ENCODE assay signal across 8 cellular contexts in genomic region chr12:53251477-53252348, GRCh38. TPM values are rescaled to one million over a fixed set of nuclear protein-coding genes. Genes with fewer than 3 reads are reported as not detected.
DNase-seq lines count a peak whose midpoint lies in the region; ATAC-seq, FAIRE-seq and TF ChIP-seq lines count a peak whose summit lies in the region.

No MANE protein-coding gene starts in this region.

- DNase-seq in DND-41 (peak; percentile 78), RPMI8226 (peak; percentile 87), frontal cortex (ENCODE audit: low spot score in 2 of 2) (peak; percentile 92 to 94), neuronal stem cell (ENCODE audit: low spot score) (peak; percentile 75)
- DNase-seq in activated gamma-delta T cell treated with anti-CD3 and anti-CD28 coated beads, Interleukin-2, amount 50 U/mL, for 16 hours (ENCODE audit: low read depth), result peak; percentile 42

- FAIRE-seq in frontal cortex (lab: Jason Lieb, UNC), result no peak

- no peak overlapping the region for H3K4ac ChIP-seq in neuronal stem cell (ENCODE audit: low read length)

- no peak overlapping the region for H4K91ac ChIP-seq in neuronal stem cell (ENCODE audit: low read depth, low read length, poor library complexity)

- peak overlapping the region; percentile 93 for H4K8ac ChIP-seq in neuronal stem cell (ENCODE audit: low read depth, low read length)

- H3K4me3 ChIP-seq in DND-41 (ENCODE audit: low read depth in 1 of 2, low read length in 2 of 2), result peak overlapping the region; percentile 79 to 96
- peak overlapping the region; percentile 17 for H3K4me3 ChIP-seq in KMS-11 (IDR thresholded peaks at IDR 0.05; ENCODE audit: insufficient read depth, low read depth, low read length)
- peak overlapping the region; percentile 77 to 93 for H3K4me3 ChIP-seq in neuronal stem cell (ENCODE audit: low read length in 2 of 2)
- peak overlapping the region; percentile 90 for H3K4me3 ChIP-seq in thymus (ENCODE audit: low read length)

- peaks cover 22% of the 10 kb centered on the region for H3K79me2 ChIP-seq in DND-41 (ENCODE audit: insufficient read depth, low read length)
- peaks cover 20% of the 10 kb centered on the region for H3K79me2 ChIP-seq in KMS-11 (ENCODE audit: insufficient read depth, low read depth)

- TF ChIP-seq CTCF in DND-41 (IDR thresholded peaks at IDR 0.05; ENCODE audit: borderline replicate concordance, extremely low read depth, low read length, poor library complexity, severe bottlenecking) (peak; percentile 62), KMS-11 (conservative IDR thresholded peaks at IDR 0.05; ENCODE audit: low read depth, low read length) (peak; percentile 33; the same call in 1 of the 2 replicates)

- H3K9ac ChIP-seq in DND-41 (ENCODE audit: low read depth, low read length) (peak overlapping the region; percentile 86), KMS-11 (peak overlapping the region; percentile 70), neuronal stem cell (ENCODE audit: low read depth, low read length, poor library complexity) (peak overlapping the region; percentile 98)

- H2AK5ac ChIP-seq in neuronal stem cell (ENCODE audit: low read depth, low read length), result peak overlapping the region; percentile 63

- no peak overlapping the region for H2BK120ac ChIP-seq in neuronal stem cell (ENCODE audit: low read depth, low read length)

- H3K79me1 ChIP-seq in neuronal stem cell (ENCODE audit: low read depth, low read length), result peaks cover 7% of the 10 kb centered on the region

- H3K14ac ChIP-seq in neuronal stem cell (ENCODE audit: low read length), result peak overlapping the region; percentile 99

- peak overlapping the region; percentile 97 for H3K23ac ChIP-seq in neuronal stem cell (ENCODE audit: low read depth, low read length, poor library complexity)

- ATAC-seq in DND-41 (ENCODE audit: insufficient read depth, low read depth), result peak; percentile 89
- peak; percentile 70 for ATAC-seq in GM21529 (IDR thresholded peaks at IDR 0.05; ENCODE audit: unreplicated experiment)

- H3K27me3 ChIP-seq in DND-41 (ENCODE audit: insufficient read depth, low read length, poor library complexity) (no peaks in the 10 kb centered on the region), KMS-11 (ENCODE audit: insufficient read depth, low read depth) (no peaks in the 10 kb centered on the region), neuronal stem cell (ENCODE audit: control insufficient read depth in 3 of 3, insufficient read depth in 3 of 3, low read depth in 1 of 3, low read length in 3 of 3) (peaks cover 0 to 2% (median 0%) of the 10 kb centered on the region in 3 experiments), thymus (ENCODE audit: control insufficient read depth, insufficient read depth) (no peaks in the 10 kb centered on the region)

- peak overlapping the region; percentile 90 for H3K4me2 ChIP-seq in DND-41 (ENCODE audit: insufficient read depth, low read length)
- peak overlapping the region; percentile 76 for H3K4me2 ChIP-seq in KMS-11
- peak overlapping the region; percentile 91 for H3K4me2 ChIP-seq in neuronal stem cell (ENCODE audit: insufficient read depth, low read length, poor library complexity, severe bottlenecking)

- 0 out of 2 replicates have a peak, but pooled peaks cover 3% of the 10 kb centered on the region for H4K20me1 ChIP-seq in DND-41 (ENCODE audit: insufficient read depth, low read length)
- no peaks in the 10 kb centered on the region for H4K20me1 ChIP-seq in KMS-11 (ENCODE audit: insufficient read depth)

- H3K4me1 ChIP-seq in DND-41 (ENCODE audit: insufficient read depth, low read length), result peaks cover 29% of the 10 kb centered on the region
- H3K4me1 ChIP-seq in KMS-11 (ENCODE audit: low read depth, poor library complexity, severe bottlenecking), result peaks cover 33% of the 10 kb centered on the region
- H3K4me1 ChIP-seq in neuronal stem cell (ENCODE audit: control insufficient read depth in 2 of 2, insufficient read depth in 1 of 2, low read depth in 1 of 2, low read length in 2 of 2), result peaks cover 12% of the 10 kb centered on the region in 2 donors
- peaks cover 16% of the 10 kb centered on the region for H3K4me1 ChIP-seq in thymus (ENCODE audit: control insufficient read depth, insufficient read depth, low read length)

- H3K9me3 ChIP-seq in DND-41 (ENCODE audit: insufficient read depth, low read length, severe bottlenecking) (no peaks in the 10 kb centered on the region), neuronal stem cell (replicated peaks in 1 of 2; ENCODE audit: control insufficient read depth in 2 of 2, insufficient read depth in 1 of 2, low read depth in 1 of 2, low read length in 2 of 2) (no peaks in the 10 kb centered on the region), thymus (ENCODE audit: control insufficient read depth) (no peaks in the 10 kb centered on the region)

- H2BK12ac ChIP-seq in neuronal stem cell (ENCODE audit: low read length), result no peak overlapping the region

- H3K27ac ChIP-seq in DND-41 (ENCODE audit: low read length) (peak overlapping the region; percentile 81), KMS-11 (peak overlapping the region; percentile 32; the same call in 1 of the 2 replicates), neuronal stem cell (replicated peaks; ENCODE audit: low read length) (peak overlapping the region; percentile 43), thymus (ENCODE audit: low read depth) (peak overlapping the region; percentile 89)

- H2AFZ ChIP-seq in DND-41 (ENCODE audit: low read depth, low read length) (peak overlapping the region; percentile 91), KMS-11 (ENCODE audit: low read depth) (peak overlapping the region; percentile 96), neuronal stem cell (ENCODE audit: low read length) (peak overlapping the region; percentile 90)

- no peak overlapping the region for H2BK15ac ChIP-seq in neuronal stem cell (ENCODE audit: low read length)

- H2BK5ac ChIP-seq in neuronal stem cell (ENCODE audit: low read length), result peak overlapping the region; percentile 75

- whole genome bisulfite sequencing in neuronal stem cell (ENCODE audit: extremely low coverage in 2 of 2, insufficient read length in 2 of 2, insufficient replicate concordance in 1 of 2), 2 donors, result no CpG with 5 or more reads among the region's 51 CpGs
- WGBS in thymus, result 2% methylated on average over 51 of the region's 51 CpGs

- peak overlapping the region; percentile 91 for H3K18ac ChIP-seq in neuronal stem cell (ENCODE audit: low read length)

- H3K36me3 ChIP-seq in DND-41 (ENCODE audit: insufficient read depth, low read length) (peaks cover 23% of the 10 kb centered on the region), KMS-11 (ENCODE audit: insufficient read depth) (no peaks in the 10 kb centered on the region; the same call in 1 of the 2 replicates), neuronal stem cell (replicated peaks in 1 of 2; ENCODE audit: control insufficient read depth in 2 of 2, insufficient read depth in 2 of 2, low read length in 2 of 2) (peaks cover 8 to 9% of the 10 kb centered on the region in 2 donors), thymus (ENCODE audit: control insufficient read depth, insufficient read depth) (peaks cover 13% of the 10 kb centered on the region)

RNA-seq across cellular contexts. Expression of gene ESPL1, which starts 16.4 kb away (rescaled TPM):
- 1.2 TPM for total RNA-seq in frontal cortex
- 14.2 TPM for polyA plus RNA-seq in neuronal stem cell (2013, experiment 1 of 2)
- polyA plus RNA-seq in neuronal stem cell (2013, experiment 2 of 2), result 14.1 TPM
- 1.7 TPM for polyA plus RNA-seq in thymus

RNA-seq across cellular contexts. Expression of gene RARG, which starts 19.7 kb away (rescaled TPM):
- total RNA-seq in frontal cortex, result 1.6 TPM
- 11.1 TPM for polyA plus RNA-seq in neuronal stem cell (2013, experiment 1 of 2)
- 10.9 TPM for polyA plus RNA-seq in neuronal stem cell (2013, experiment 2 of 2)
- polyA plus RNA-seq in thymus, result 8.5 TPM

RNA-seq across cellular contexts. Expression of gene PFDN5, which starts 43.6 kb away (rescaled TPM):
- total RNA-seq in frontal cortex, result 538 TPM
- polyA plus RNA-seq in neuronal stem cell (2013, experiment 1 of 2), result 482 TPM
- polyA plus RNA-seq in neuronal stem cell (2013, experiment 2 of 2), result 474 TPM
- 1,604 TPM for polyA plus RNA-seq in thymus

RNA-seq across cellular contexts. Expression of gene ITGB7, which starts 44.7 kb away (rescaled TPM):
- not detected for total RNA-seq in frontal cortex
- polyA plus RNA-seq in neuronal stem cell (2013, experiment 1 of 2), result 0.07 TPM
- 0.03 TPM for polyA plus RNA-seq in neuronal stem cell (2013, experiment 2 of 2)
- polyA plus RNA-seq in thymus, result 9.5 TPM

RNA-seq across cellular contexts. Expression of gene MYG1, which starts 47.8 kb away (rescaled TPM):
- 45.7 TPM for total RNA-seq in frontal cortex
- polyA plus RNA-seq in neuronal stem cell (2013, experiment 1 of 2), result 74.0 TPM
- 71.1 TPM for polyA plus RNA-seq in neuronal stem cell (2013, experiment 2 of 2)
- 57.9 TPM for polyA plus RNA-seq in thymus

Comparison
In these comparisons a context has a peak if more than half of its experiments do, and no peak if none do; other contexts are left out.
1. Peak in every context shown above with its lines: DNase-seq, ATAC-seq, H3K4me3 ChIP-seq and H3K27ac ChIP-seq.
2. DNase-seq: peak in every context shown above with its lines; median percentile 93 in frontal cortex; 87 in RPMI8226; 78 in DND-41; 75 in neuronal stem cell; 42 in activated gamma-delta T cell treated with anti-CD3 and anti-CD28 coated beads, Interleukin-2, amount 50 U/mL, for 16 hours.
3. H3K27ac ChIP-seq: peak in every context shown above with its lines; median percentile 89 in thymus; 81 in DND-41; 43 in neuronal stem cell; 32 in KMS-11.
4. H3K4me3 ChIP-seq: peak in every context shown above with its lines; median percentile 90 in thymus; 88 in DND-41; 85 in neuronal stem cell; 17 in KMS-11.